Comparison of ENCODE assay signal across 12 cellular contexts in genomic region chr3:191434036-191434435, GRCh38. TPM values are rescaled to one million over a fixed set of nuclear protein-coding genes. Genes with fewer than 3 reads are reported as not detected.
"Had no signal": no experiment of that assay in that cellular context is flagged by ENCODE, and none has a peak within 500 bp of the region (broad histone marks: within the 10 kb centered on the region; RNA-seq: fewer than 3 reads in every experiment).

No MANE protein-coding gene starts in this region.

- ATAC-seq: HCT116 had no signal

- H3K27ac ChIP-seq: GM23248, HL-60 had no signal

- H3K36me3 ChIP-seq: HAP-1 had no signal

- H3K9me3 ChIP-seq: HAP-1 had no signal

- H3K9ac ChIP-seq: GM23248 had no signal

- H3K4me1 ChIP-seq: HAP-1 had no signal

- DNase-seq: GM23248, GOT3, H7, HFFc6, IMR-90, KG1 had no signal

- H3K4me3 ChIP-seq: GM23248, HAP-1, K562 had no signal

RNA-seq across cellular contexts. Expression of gene PYDC2, which starts 26.9 kb away (rescaled TPM):
- total RNA-seq: GM23248, H4, H7, HFFc6, HT1080, IMR-90 had no signal
- polyA plus RNA-seq: GM23248, IMR-90, K562 had no signal
